In genomic region chr5:52999357-52999949, GRCh38 we compare ENCODE assay signal across 15 cellular contexts. TPM values are rescaled to one million over a fixed set of nuclear protein-coding genes. Genes with fewer than 3 reads are reported as not detected.
DNase-seq lines count a peak whose midpoint lies in the region; ATAC-seq and TF ChIP-seq lines count a peak whose summit lies in the region.
"Had no signal": no experiment of that assay in that cellular context is flagged by ENCODE, and none has a peak within 500 bp of the region (broad histone marks: within the 10 kb centered on the region; RNA-seq: fewer than 3 reads in every experiment).

No MANE protein-coding gene starts in this region.

- H3K27me3 ChIP-seq in dorsolateral prefrontal cortex, result peaks cover 0 to 31% (median 2%) of the 10 kb centered on the region in 45 donors
- H3K27me3 ChIP-seq in CD4-positive, alpha-beta T cell (ENCODE audit: control insufficient read depth, insufficient read depth, low read length), result no peaks in the 10 kb centered on the region
- H3K27me3 ChIP-seq: uterus had no signal

- intact Hi-C loops in activated CD8-positive, alpha-beta T cell treated with anti-CD3 and anti-CD28 coated beads for 36 hours (cut with micrococcal nuclease), result no loop called here
- intact Hi-C loops in dorsolateral prefrontal cortex (cut with DNase I), result loop anchor here in 1 of 2 donors (5.0 kb wide), 1 partner anchor 38 kb away; no protein-coding TSS in a partner anchor
- intact Hi-C loops in CD4-positive, alpha-beta T cell (cut with DNase I, micrococcal nuclease), result no loop called here

- no peak for DNase-seq in activated CD8-positive, alpha-beta T cell treated with anti-CD3 and anti-CD28 coated beads for 36 hours
- no peak for DNase-seq in activated CD8-positive, alpha-beta T cell treated with anti-CD3 and anti-CD28 coated beads, Interleukin-2, amount 10 ng/mL, durations not matched to agents 7 days and 5 days
- DNase-seq in dorsolateral prefrontal cortex (no peak), GM19238 (ENCODE audit: insufficient read length, low spot score) (no peak)
- DNase-seq in stimulated activated effector memory CD8-positive, alpha-beta T cell treated with anti-CD3 and anti-CD28 coated beads, Interleukin-12 subunit alpha, Interleukin-12 subunit beta, amount 100 ng/mL, for 72 hours (ENCODE audit: low spot score in 2 of 2), result peak in 1 of 2 donors; percentile 64
- DNase-seq in naive thymus-derived CD8-positive, alpha-beta T cell, result no peak
- no peak for DNase-seq in CD4-positive, alpha-beta T cell
- DNase-seq: ACHN; DMS153; NCI-H526; stimulated activated CD4-positive, alpha-beta T cell treated with anti-CD3 and anti-CD28 coated beads, Interleukin-1b, Interleukin-23, amount 100 ng/mL, for 48 hours; uterus had no signal

- H3K36me3 Mint-ChIP-seq in activated CD8-positive, alpha-beta T cell treated with anti-CD3 and anti-CD28 coated beads for 36 hours (ENCODE audit: low read depth), result no peaks in the 10 kb centered on the region
- peaks cover 21% of the 10 kb centered on the region for H3K36me3 Mint-ChIP-seq in activated CD8-positive, alpha-beta T cell treated with anti-CD3 and anti-CD28 coated beads, Interleukin-2, amount 10 ng/mL, durations not matched to agents 7 days and 5 days (ENCODE audit: low read depth)
- peaks cover 1% of the 10 kb centered on the region for H3K36me3 Mint-ChIP-seq in stimulated activated effector memory CD8-positive, alpha-beta T cell treated with anti-CD3 and anti-CD28 coated beads, Interleukin-12 subunit alpha, Interleukin-12 subunit beta, amount 100 ng/mL, for 72 hours
- no peaks in the 10 kb centered on the region for H3K36me3 Mint-ChIP-seq in naive thymus-derived CD8-positive, alpha-beta T cell
- H3K36me3 Mint-ChIP-seq in CD4-positive, alpha-beta T cell (ENCODE audit: low read depth), result no peaks in the 10 kb centered on the region

- peaks cover 6% of the 10 kb centered on the region for H3K27me3 Mint-ChIP-seq in activated CD8-positive, alpha-beta T cell treated with anti-CD3 and anti-CD28 coated beads for 36 hours
- peaks cover 3% of the 10 kb centered on the region for H3K27me3 Mint-ChIP-seq in activated CD8-positive, alpha-beta T cell treated with anti-CD3 and anti-CD28 coated beads, Interleukin-2, amount 10 ng/mL, durations not matched to agents 7 days and 5 days (ENCODE audit: low read depth)
- peaks cover 0 to 9% (median 0%) of the 10 kb centered on the region in 5 donors for H3K27me3 Mint-ChIP-seq in naive thymus-derived CD8-positive, alpha-beta T cell
- no peaks in the 10 kb centered on the region for H3K27me3 Mint-ChIP-seq in CD4-positive, alpha-beta T cell

- ATAC-seq in activated CD8-positive, alpha-beta T cell treated with anti-CD3 and anti-CD28 coated beads for 36 hours, result peak; percentile 77
- no peak for ATAC-seq in activated CD8-positive, alpha-beta T cell treated with anti-CD3 and anti-CD28 coated beads, Interleukin-2, amount 10 ng/mL, durations not matched to agents 7 days and 5 days
- ATAC-seq in HG03521 (IDR thresholded peaks at IDR 0.05; ENCODE audit: unreplicated experiment), result peak; percentile 42
- ATAC-seq in stimulated activated effector memory CD8-positive, alpha-beta T cell treated with anti-CD3 and anti-CD28 coated beads, Interleukin-12 subunit alpha, Interleukin-12 subunit beta, amount 100 ng/mL, for 72 hours, result peak; percentile 93
- ATAC-seq in naive thymus-derived CD8-positive, alpha-beta T cell, result no peak
- no peak for ATAC-seq in CD4-positive, alpha-beta T cell (ENCODE audit: poor library complexity)
- ATAC-seq: HCT116 had no signal

- no peak overlapping the region for H3K27ac Mint-ChIP-seq in activated CD8-positive, alpha-beta T cell treated with anti-CD3 and anti-CD28 coated beads for 36 hours
- H3K27ac Mint-ChIP-seq in activated CD8-positive, alpha-beta T cell treated with anti-CD3 and anti-CD28 coated beads, Interleukin-2, amount 10 ng/mL, durations not matched to agents 7 days and 5 days, result no peak overlapping the region
- H3K27ac Mint-ChIP-seq in stimulated activated effector memory CD8-positive, alpha-beta T cell treated with anti-CD3 and anti-CD28 coated beads, Interleukin-12 subunit alpha, Interleukin-12 subunit beta, amount 100 ng/mL, for 72 hours, result no peak overlapping the region
- no peak overlapping the region for H3K27ac Mint-ChIP-seq in naive thymus-derived CD8-positive, alpha-beta T cell
- H3K27ac Mint-ChIP-seq in CD4-positive, alpha-beta T cell, result no peak overlapping the region

- no peaks in the 10 kb centered on the region for H3K9me3 ChIP-seq in CD4-positive, alpha-beta T cell (ENCODE audit: control insufficient read depth, low read length)
- H3K9me3 ChIP-seq: uterus had no signal

- CTCF ChIA-PET in activated CD8-positive, alpha-beta T cell treated with anti-CD3 and anti-CD28 coated beads for 36 hours (lab: Charles Lee), result interaction anchor here (1.1 kb wide), 1 partner anchor 9 kb away, joined by 5 read pairs; no protein-coding TSS in a partner anchor
- CTCF ChIA-PET in activated CD8-positive, alpha-beta T cell treated with anti-CD3 and anti-CD28 coated beads, Interleukin-2, amount 10 ng/mL, durations not matched to agents 7 days and 5 days (lab: Charles Lee), result interaction anchor here (1.2 to 2.4 kb wide), 6 partner anchors 8 to 98 kb away, joined by 3 to 11 read pairs (median 4); no protein-coding TSS in a partner anchor
- CTCF ChIA-PET in CD4-positive, alpha-beta T cell (lab: Charles Lee), result no interaction called here

- H3K27ac ChIP-seq in dorsolateral prefrontal cortex, result peak overlapping the region in 58 of 59 donors; percentile 61 to 98 (median 93)
- H3K27ac ChIP-seq in CD4-positive, alpha-beta T cell (ENCODE audit: low read depth, low read length), result no peak overlapping the region
- H3K27ac ChIP-seq: RWPE1, uterus had no signal

- no peak overlapping the region for H3K4me3 Mint-ChIP-seq in activated CD8-positive, alpha-beta T cell treated with anti-CD3 and anti-CD28 coated beads for 36 hours
- H3K4me3 Mint-ChIP-seq in activated CD8-positive, alpha-beta T cell treated with anti-CD3 and anti-CD28 coated beads, Interleukin-2, amount 10 ng/mL, durations not matched to agents 7 days and 5 days, result no peak overlapping the region
- H3K4me3 Mint-ChIP-seq in stimulated activated effector memory CD8-positive, alpha-beta T cell treated with anti-CD3 and anti-CD28 coated beads, Interleukin-12 subunit alpha, Interleukin-12 subunit beta, amount 100 ng/mL, for 72 hours, result no peak overlapping the region
- H3K4me3 Mint-ChIP-seq in naive thymus-derived CD8-positive, alpha-beta T cell, result no peak overlapping the region
- H3K4me3 Mint-ChIP-seq in CD4-positive, alpha-beta T cell, result no peak overlapping the region

- peak overlapping the region in 1 of 59 donors; percentile 3 for H3K4me3 ChIP-seq in dorsolateral prefrontal cortex
- H3K4me3 ChIP-seq: uterus had no signal

- POLR2A ChIA-PET in activated CD8-positive, alpha-beta T cell treated with anti-CD3 and anti-CD28 coated beads for 36 hours (lab: Charles Lee), result interaction anchor here (1.0 kb wide), 1 partner anchor 201 kb away, joined by 3 read pairs; no protein-coding TSS in a partner anchor
- POLR2A ChIA-PET in activated CD8-positive, alpha-beta T cell treated with anti-CD3 and anti-CD28 coated beads, Interleukin-2, amount 10 ng/mL, durations not matched to agents 7 days and 5 days (lab: Charles Lee), result interaction anchor here (1.0 kb wide), 1 partner anchor 10 kb away, joined by 4 read pairs; the partner anchor contains the start of gene ITGA2
- POLR2A ChIA-PET in naive thymus-derived CD8-positive, alpha-beta T cell (lab: Charles Lee), result no interaction called here
- POLR2A ChIA-PET in CD4-positive, alpha-beta T cell (lab: Charles Lee), result no interaction called here

- H3K9me3 Mint-ChIP-seq in activated CD8-positive, alpha-beta T cell treated with anti-CD3 and anti-CD28 coated beads for 36 hours, result no peaks in the 10 kb centered on the region
- no peaks in the 10 kb centered on the region for H3K9me3 Mint-ChIP-seq in activated CD8-positive, alpha-beta T cell treated with anti-CD3 and anti-CD28 coated beads, Interleukin-2, amount 10 ng/mL, durations not matched to agents 7 days and 5 days (ENCODE audit: insufficient read depth)
- no peaks in the 10 kb centered on the region for H3K9me3 Mint-ChIP-seq in stimulated activated effector memory CD8-positive, alpha-beta T cell treated with anti-CD3 and anti-CD28 coated beads, Interleukin-12 subunit alpha, Interleukin-12 subunit beta, amount 100 ng/mL, for 72 hours
- no peaks in the 10 kb centered on the region for H3K9me3 Mint-ChIP-seq in naive thymus-derived CD8-positive, alpha-beta T cell
- no peaks in the 10 kb centered on the region for H3K9me3 Mint-ChIP-seq in CD4-positive, alpha-beta T cell

- peaks cover 10% of the 10 kb centered on the region for H3K4me1 Mint-ChIP-seq in activated CD8-positive, alpha-beta T cell treated with anti-CD3 and anti-CD28 coated beads for 36 hours (ENCODE audit: low read depth)
- H3K4me1 Mint-ChIP-seq in activated CD8-positive, alpha-beta T cell treated with anti-CD3 and anti-CD28 coated beads, Interleukin-2, amount 10 ng/mL, durations not matched to agents 7 days and 5 days (ENCODE audit: low read depth), result peaks cover 20% of the 10 kb centered on the region
- peaks cover 16% of the 10 kb centered on the region for H3K4me1 Mint-ChIP-seq in stimulated activated effector memory CD8-positive, alpha-beta T cell treated with anti-CD3 and anti-CD28 coated beads, Interleukin-12 subunit alpha, Interleukin-12 subunit beta, amount 100 ng/mL, for 72 hours
- peaks cover 2 to 8% (median 4%) of the 10 kb centered on the region in 4 donors for H3K4me1 Mint-ChIP-seq in naive thymus-derived CD8-positive, alpha-beta T cell
- H3K4me1 Mint-ChIP-seq in CD4-positive, alpha-beta T cell (ENCODE audit: low read depth), result no peaks in the 10 kb centered on the region

- no peak for TF ChIP-seq CTCF in activated CD8-positive, alpha-beta T cell treated with anti-CD3 and anti-CD28 coated beads for 36 hours (IDR thresholded peaks at IDR 0.05)
- no peak for TF ChIP-seq CTCF in dorsolateral prefrontal cortex (IDR thresholded peaks at IDR 0.05 in 54 of 56, conservative IDR thresholded peaks at IDR 0.05 in 2 of 56; ENCODE audit: low read depth in 1 of 56, partially characterized antibody in 56 of 56)
- TF ChIP-seq CTCF in CD4-positive, alpha-beta T cell (IDR thresholded peaks at IDR 0.05), result no peak

RNA-seq across cellular contexts. Expression of gene ITGA2, which starts 10.3 kb away (rescaled TPM):
- under 1 TPM; 0.74 to 0.86 TPM for total RNA-seq in activated CD8-positive, alpha-beta T cell treated with anti-CD3 and anti-CD28 coated beads for 36 hours
- total RNA-seq in activated CD8-positive, alpha-beta T cell treated with anti-CD3 and anti-CD28 coated beads, Interleukin-2, amount 10 ng/mL, durations not matched to agents 7 days and 5 days, result 1 to 10 TPM; 4.3 to 4.8 TPM
- total RNA-seq in dorsolateral prefrontal cortex, result 10 to 100 TPM in 39 of 120 experiments, 1 to 10 TPM in 80, under 1 TPM in 1; 0.84 to 36.5 (median 7.3) TPM
- total RNA-seq in naive thymus-derived CD8-positive, alpha-beta T cell, result not detected
- polyA plus RNA-seq in naive thymus-derived CD8-positive, alpha-beta T cell, result under 1 TPM in 2 of 3 donors, not detected in 1; 0.06 to 0.19 TPM
- under 1 TPM; 0.03 to 0.11 TPM for total RNA-seq in CD4-positive, alpha-beta T cell

Comparison
In these comparisons a context has a peak if more than half of its experiments do, and no peak if none do; other contexts are left out.
1. ATAC-seq: peak in activated CD8-positive, alpha-beta T cell treated with anti-CD3 and anti-CD28 coated beads for 36 hours (single experiment), HG03521 (single experiment) and stimulated activated effector memory CD8-positive, alpha-beta T cell treated with anti-CD3 and anti-CD28 coated beads, Interleukin-12 subunit alpha, Interleukin-12 subunit beta, amount 100 ng/mL, for 72 hours (single experiment); none in activated CD8-positive, alpha-beta T cell treated with anti-CD3 and anti-CD28 coated beads, Interleukin-2, amount 10 ng/mL, durations not matched to agents 7 days and 5 days (single experiment), naive thymus-derived CD8-positive, alpha-beta T cell (0 of 2) and CD4-positive, alpha-beta T cell (single experiment).
2. POLR2A ChIA-PET loops: an anchor here in activated CD8-positive, alpha-beta T cell treated with anti-CD3 and anti-CD28 coated beads for 36 hours (1.0 kb wide) and activated CD8-positive, alpha-beta T cell treated with anti-CD3 and anti-CD28 coated beads, Interleukin-2, amount 10 ng/mL, durations not matched to agents 7 days and 5 days (1.0 kb wide); none called in naive thymus-derived CD8-positive, alpha-beta T cell and CD4-positive, alpha-beta T cell.